8 cellular contexts compared by ENCODE assay signal in genomic region chr3:168094877-168095610, GRCh38. TPM values are rescaled to one million over a fixed set of nuclear protein-coding genes. Genes with fewer than 3 reads are reported as not detected.
A peak's percentile ranks its signal among the peaks of the same experiment; 100 is the strongest.
DNase-seq lines count a peak whose midpoint lies in the region; ATAC-seq and TF ChIP-seq lines count a peak whose summit lies in the region.

No MANE protein-coding gene starts in this region.

- peak; percentile 47 for TF ChIP-seq CTCF in GM12864 (IDR thresholded peaks at IDR 0.05; ENCODE audit: low read depth, low read length, missing control alignments)
- TF ChIP-seq CTCF in astrocyte of the spinal cord (IDR thresholded peaks at IDR 0.05; ENCODE audit: low read depth, low read length): no peak

- H3K4me3 ChIP-seq in GM12864 (ENCODE audit: low read depth, low read length): peak overlapping the region; percentile 75
- H3K4me3 ChIP-seq in HUES6 (ENCODE audit: low read depth, low read length): peak overlapping the region; percentile 90
- peak overlapping the region; percentile 92 for H3K4me3 ChIP-seq in astrocyte of the spinal cord (ENCODE audit: low read depth, low read length)

- in situ Hi-C loops in astrocyte of the spinal cord (cut with HindIII; ENCODE audit: low sequenced_read_pairs): no loop called here

- H3K27ac ChIP-seq in HUES6 (ENCODE audit: low read depth, low read length): peak overlapping the region; percentile 70; the same call in 1 of the 2 replicates

- peak overlapping the region; percentile 87 for H3K9ac ChIP-seq in HUES6 (ENCODE audit: low read length)

- ATAC-seq in GM21717 (IDR thresholded peaks at IDR 0.05; ENCODE audit: unreplicated experiment): peak; percentile 51

- no peaks in the 10 kb centered on the region for H3K9me3 ChIP-seq in HUES6 (ENCODE audit: control insufficient read depth, insufficient read depth, low read depth, low read length)

- peak; percentile 53 for DNase-seq in GM12864 (ENCODE audit: low read depth)
- peak; percentile 49 for DNase-seq in SHP77 treated with DMSO at 0.1 percent for 48 hours (lab: John Stamatoyannopoulos, UW)
- DNase-seq in astrocyte of the spinal cord (ENCODE audit: low read depth, low spot score): peak; percentile 72
- peak in 47 of 51 donors; percentile 10 to 84 (median 62) for DNase-seq in hypothalamus (lab: John Stamatoyannopoulos, UW)
- peak; percentile 39 for DNase-seq in renal cortical epithelial cell (ENCODE audit: low read depth)
- no peak for DNase-seq in effector CD4-positive, alpha-beta T cell

- no peaks in the 10 kb centered on the region for H3K36me3 ChIP-seq in HUES6 (ENCODE audit: control insufficient read depth, insufficient read depth, low read length)

- no peaks in the 10 kb centered on the region for H3K27me3 ChIP-seq in HUES6 (ENCODE audit: control insufficient read depth, insufficient read depth, low read length)

- peaks cover 45% of the 10 kb centered on the region for H3K4me1 ChIP-seq in HUES6 (ENCODE audit: control insufficient read depth, insufficient read depth, low read length)

RNA-seq across cellular contexts. Expression of gene GOLIM4, which starts 0.7 kb away (rescaled TPM):
- total RNA-seq in renal cortical epithelial cell: 19.3 and 32.8 TPM in 2 replicates
